In genomic region chr1:30032302-30032701, GRCh38 we compare ENCODE assay signal across 8 cellular contexts.
"Had no signal": no experiment of that assay in that cellular context is flagged by ENCODE, and none has a peak within 500 bp of the region (broad histone marks: within the 10 kb centered on the region; RNA-seq: fewer than 3 reads in every experiment).

No MANE protein-coding gene starts in this region.

- DNase-seq: GDM1, GF-D8 had no signal

- ATAC-seq: GM12878 had no signal

- H3K4me3 ChIP-seq: GM12878 had no signal

- FAIRE-seq: G401.6, GM12878, GM12891, GM12892, GM18507, GM19239 had no signal
